8 cellular contexts compared by ENCODE assay signal in the genomic region with DNA sequence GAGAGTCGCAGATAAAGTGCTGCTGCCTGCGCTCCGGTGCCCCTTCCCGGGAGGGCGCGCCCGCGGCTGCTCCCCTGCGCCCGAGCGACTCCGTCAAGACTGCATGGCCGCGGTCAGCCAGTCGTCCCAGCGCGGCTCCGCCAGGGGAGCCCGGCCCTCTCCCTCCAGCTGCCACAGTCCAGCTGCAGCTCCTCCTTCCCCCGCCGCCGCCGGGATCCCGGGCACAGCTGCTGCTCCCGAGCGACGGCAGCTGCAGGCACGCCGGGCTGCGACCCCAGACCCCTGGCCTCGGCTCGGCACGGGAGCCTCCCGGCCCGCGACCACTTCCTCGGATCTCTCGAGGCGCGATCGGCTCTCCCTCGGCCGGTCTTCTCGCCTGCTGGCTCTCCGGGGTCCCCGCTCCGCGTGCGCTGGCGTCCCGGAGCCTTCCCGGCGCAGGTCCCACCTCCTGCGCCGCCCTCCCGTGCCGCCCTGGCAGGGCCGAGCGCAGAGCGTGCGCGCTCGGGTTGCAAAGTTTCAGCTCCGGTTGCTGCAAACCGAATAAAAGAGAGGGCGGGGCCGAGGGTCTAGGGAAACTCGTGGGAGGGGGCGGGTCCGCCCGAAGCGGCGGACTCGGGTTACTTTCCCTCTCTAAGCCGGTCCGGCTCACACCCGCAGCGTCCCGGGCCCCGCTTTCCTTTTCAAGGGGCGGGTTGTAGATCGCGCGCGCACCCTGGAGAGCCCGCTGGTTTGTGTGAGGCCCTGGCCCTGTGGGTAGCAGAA. TPM values are rescaled to one million over a fixed set of nuclear protein-coding genes. Genes with fewer than 3 reads are reported as not detected.
DNase-seq lines count a peak whose midpoint lies in the region; ATAC-seq and TF ChIP-seq lines count a peak whose summit lies in the region.

Gene CNKSR3, minus strand, starts transcription at position 542 of the 762 bp plus-strand sequence. CDS start 571 bp downstream, outside the sequence.

- H3K27ac ChIP-seq in esophagus muscularis mucosa (replicated peaks in 1 of 4) (peak within 1 kb of the TSS; percentile 94 to 98 (median 96)), stomach smooth muscle (ENCODE audit: low read length) (peak within 1 kb of the TSS; percentile 91)

- H3K9me3 ChIP-seq in esophagus muscularis mucosa, result no peaks in the 10 kb centered on the region
- H3K9me3 ChIP-seq in mucosa of descending colon, result no peaks in the 10 kb centered on the region
- no peaks in the 10 kb centered on the region for H3K9me3 ChIP-seq in stomach smooth muscle (ENCODE audit: control insufficient read depth in 2 of 2, low read length in 2 of 2)

- H3K4me3 ChIP-seq in esophagus muscularis mucosa (peak within 1 kb of the TSS; percentile 71 to 94 (median 86)), mucosa of descending colon (peak within 1 kb of the TSS; percentile 64), stomach smooth muscle (ENCODE audit: low read length in 2 of 2) (peak within 1 kb of the TSS; percentile 84 to 92)

- peak; percentile 68 for ATAC-seq in GM18861 (IDR thresholded peaks at IDR 0.05; ENCODE audit: unreplicated experiment)
- ATAC-seq in HG03045 (IDR thresholded peaks at IDR 0.05; ENCODE audit: unreplicated experiment), result peak; percentile 82
- peak; percentile 82 for ATAC-seq in mucosa of descending colon

- peak; percentile 90 for DNase-seq in AG20443 (ENCODE audit: low spot score)
- DNase-seq in NCI-H2081 treated with DMSO at 0.1 percent for 48 hours (lab: John Stamatoyannopoulos, UW), result peak; percentile 76
- DNase-seq in activated CD4-positive, alpha-beta T cell treated with anti-CD3 and anti-CD28 coated beads, Interleukin-2, amount 50 U/mL, for 48 hours, result peak; percentile 50 to 59
- peak; percentile 93 for DNase-seq in esophagus muscularis mucosa (ENCODE audit: extremely low spot score)
- DNase-seq in mucosa of descending colon, result peak; percentile 83 to 87 (median 86)

- WGBS in esophagus muscularis mucosa, result 0% methylated on average over 18 of the region's 86 CpGs

- no peak for TF ChIP-seq EP300 in esophagus muscularis mucosa (IDR thresholded peaks at IDR 0.05)

- TF ChIP-seq CTCF in esophagus muscularis mucosa (IDR thresholded peaks at IDR 0.05) (peak in 2 of 3 experiments; percentile 9 to 24), mucosa of descending colon (IDR thresholded peaks at IDR 0.05) (no peak)

- intact Hi-C loops in esophagus muscularis mucosa (cut with DNase I) (no loop called here), mucosa of descending colon (cut with DNase I, micrococcal nuclease) (no loop called here)

- TF ChIP-seq POLR2A in esophagus muscularis mucosa (IDR thresholded peaks at IDR 0.05; ENCODE audit: low read depth), result no peak

- H3K4me1 ChIP-seq in esophagus muscularis mucosa (peaks cover 31 to 52% (median 49%) of the 10 kb centered on the region in 4 donors), mucosa of descending colon (ENCODE audit: low read depth) (peaks cover 19% of the 10 kb centered on the region), stomach smooth muscle (ENCODE audit: control insufficient read depth, insufficient read depth, low read length) (peaks cover 18% of the 10 kb centered on the region)

- H3K27me3 ChIP-seq in esophagus muscularis mucosa, result no peaks in the 10 kb centered on the region
- no peaks in the 10 kb centered on the region for H3K27me3 ChIP-seq in stomach smooth muscle (ENCODE audit: control insufficient read depth in 1 of 2, insufficient read depth in 2 of 2, low read length in 2 of 2)

- H3K36me3 ChIP-seq in esophagus muscularis mucosa (no peaks in the 10 kb centered on the region), mucosa of descending colon (ENCODE audit: low read depth) (no peaks in the 10 kb centered on the region), stomach smooth muscle (ENCODE audit: control insufficient read depth in 2 of 2, insufficient read depth in 2 of 2, low read length in 2 of 2) (no peaks in the 10 kb centered on the region)

- H3K9ac ChIP-seq in stomach smooth muscle (ENCODE audit: low read length in 2 of 2), result peak within 1 kb of the TSS; percentile 92

RNA-seq across cellular contexts. Expression of gene CNKSR3, which starts in this region (rescaled TPM):
- total RNA-seq in esophagus muscularis mucosa, result 10 to 100 TPM; 10.4 to 23.9 (median 19.6) TPM
- 10 to 100 TPM; 16.5 to 39.0 (median 33.6) TPM for total RNA-seq in mucosa of descending colon

Comparison
In these comparisons a context has a peak if more than half of its experiments do, and no peak if none do; other contexts are left out.
1. Peak in every context shown above with its lines: DNase-seq, ATAC-seq, H3K4me3 ChIP-seq and H3K27ac ChIP-seq.